ENCODE assay signal across 26 cellular contexts in genomic region chr1:179115181-179115580, GRCh38.
"Had no signal": no experiment of that assay in that cellular context is flagged by ENCODE, and none has a peak within 500 bp of the region (broad histone marks: within the 10 kb centered on the region; RNA-seq: fewer than 3 reads in every experiment).

No MANE protein-coding gene starts in this region.

- H3K27ac Mint-ChIP-seq: natural killer cell treated with Interleukin-12 subunit alpha and Interleukin-12 subunit beta and Interleukin-15 and Interleukin-18, amount 100 ng/mL, for 72 hours; stimulated activated naive B cell treated with anti-CD40 and anti-IgM and Interleukin-4, amounts not matched to agents 10 μg/mL and 1 μg/mL and 100 μg/mL, for 72 hours had no signal

- FAIRE-seq: pancreas, urothelium cell line had no signal

- H3K9me3 Mint-ChIP-seq: naive thymus-derived CD4-positive, alpha-beta T cell; natural killer cell treated with Interleukin-12 subunit alpha and Interleukin-12 subunit beta and Interleukin-15 and Interleukin-18, amount 100 ng/mL, for 72 hours; stimulated activated naive B cell treated with anti-CD40 and anti-IgM and Interleukin-4, amounts not matched to agents 10 μg/mL and 1 μg/mL and 100 μg/mL, for 72 hours had no signal

- H3K36me3 ChIP-seq: prostate gland had no signal

- H3K9me3 ChIP-seq: left ventricle myocardium inferior, mucosa of descending colon, pancreas, prostate gland, stomach, testis, thyroid gland, upper lobe of right lung had no signal

- DNase-seq: islet precursor cell; left ventricle myocardium inferior; midbrain; mucosa of descending colon; naive thymus-derived CD4-positive, alpha-beta T cell; pancreas; posterior cingulate gyrus; retina; right cardiac atrium; stimulated activated CD4-positive, alpha-beta T cell treated with anti-CD3 and anti-CD28 coated beads, Interleukin-12 subunit alpha, Interleukin-12 subunit beta, amount 100 ng/mL, for 4 hours; stimulated activated CD4-positive, alpha-beta T cell treated with anti-CD3 and anti-CD28 coated beads, Interleukin-15, amount 100 ng/mL, for 24 hours; stimulated activated CD4-positive, alpha-beta T cell treated with anti-CD3 and anti-CD28 coated beads, Interleukin-2, amount 100 ng/mL, for 24 hours; stimulated activated CD4-positive, alpha-beta T cell treated with anti-CD3 and anti-CD28 coated beads, Interleukin-4, amount 100 ng/mL, for 1 hour; stimulated activated naive B cell treated with anti-CD40 and anti-IgM and Interleukin-4, amounts not matched to agents 10 μg/mL and 1 μg/mL and 100 μg/mL, for 72 hours; stimulated activated naive CD8-positive, alpha-beta T cell treated with anti-CD3 and anti-CD28 coated beads, Interleukin-15, Interleukin-2, amounts not matched to agents 100 U/mL and 50 U/mL, for 24 hours; stomach; testis; thyroid gland; trophoblast cell; upper lobe of right lung had no signal

- H3K27ac ChIP-seq: left ventricle myocardium inferior, pancreas, prostate gland, skin epidermis, stomach, testis, thyroid gland, upper lobe of right lung had no signal

- H3K4me1 ChIP-seq: pancreas, prostate gland, testis, upper lobe of right lung had no signal

- H3K27me3 Mint-ChIP-seq: naive thymus-derived CD4-positive, alpha-beta T cell; natural killer cell treated with Interleukin-12 subunit alpha and Interleukin-12 subunit beta and Interleukin-15 and Interleukin-18, amount 100 ng/mL, for 72 hours; stimulated activated naive B cell treated with anti-CD40 and anti-IgM and Interleukin-4, amounts not matched to agents 10 μg/mL and 1 μg/mL and 100 μg/mL, for 72 hours had no signal

- H3K27me3 ChIP-seq: pancreas, stomach, testis, thyroid gland, upper lobe of right lung had no signal

- ATAC-seq: mucosa of descending colon; naive thymus-derived CD4-positive, alpha-beta T cell; natural killer cell treated with Interleukin-12 subunit alpha and Interleukin-12 subunit beta and Interleukin-15 and Interleukin-18, amount 100 ng/mL, for 72 hours; pancreas; right cardiac atrium; sciatic nerve; stimulated activated naive B cell treated with anti-CD40 and anti-IgM and Interleukin-4, amounts not matched to agents 10 μg/mL and 1 μg/mL and 100 μg/mL, for 72 hours; stimulated activated naive CD8-positive, alpha-beta T cell treated with anti-CD3 and anti-CD28 coated beads, Interleukin-15, Interleukin-2, amounts not matched to agents 100 U/mL and 50 U/mL, for 24 hours; upper lobe of right lung had no signal

- H3K4me1 Mint-ChIP-seq: stimulated activated naive B cell treated with anti-CD40 and anti-IgM and Interleukin-4, amounts not matched to agents 10 μg/mL and 1 μg/mL and 100 μg/mL, for 72 hours had no signal

- H3K4me3 Mint-ChIP-seq: naive thymus-derived CD4-positive, alpha-beta T cell; natural killer cell treated with Interleukin-12 subunit alpha and Interleukin-12 subunit beta and Interleukin-15 and Interleukin-18, amount 100 ng/mL, for 72 hours; stimulated activated naive B cell treated with anti-CD40 and anti-IgM and Interleukin-4, amounts not matched to agents 10 μg/mL and 1 μg/mL and 100 μg/mL, for 72 hours had no signal

- H3K4me3 ChIP-seq: left ventricle myocardium inferior, lung, mucosa of descending colon, pancreas, prostate gland, skin epidermis, stomach, testis, thyroid gland, upper lobe of right lung had no signal

- H3K36me3 Mint-ChIP-seq: natural killer cell treated with Interleukin-12 subunit alpha and Interleukin-12 subunit beta and Interleukin-15 and Interleukin-18, amount 100 ng/mL, for 72 hours had no signal
